8 cellular contexts compared by ENCODE assay signal in genomic region chr11:6362868-6363678, GRCh38. TPM values are rescaled to one million over a fixed set of nuclear protein-coding genes. Genes with fewer than 3 reads are reported as not detected.
DNase-seq lines count a peak whose midpoint lies in the region; ATAC-seq and TF ChIP-seq lines count a peak whose summit lies in the region.

No MANE protein-coding gene starts in this region.

- no peak overlapping the region for H3K4me2 ChIP-seq in Karpas-422 (ENCODE audit: low read depth, low read length, poor library complexity, severe bottlenecking)

- TF ChIP-seq CTCF in RWPE2 (IDR thresholded peaks at IDR 0.05; ENCODE audit: poor library complexity, severe bottlenecking) (peak; percentile 92), glutamatergic neuron (IDR thresholded peaks at IDR 0.05; ENCODE audit: partially characterized antibody, unreplicated experiment) (peak; percentile 61), upper lobe of left lung (IDR thresholded peaks at IDR 0.05) (peak; percentile 64 to 91 (median 80))

- no peak overlapping the region for H3K9ac ChIP-seq in Karpas-422 (ENCODE audit: low read length)

- H4K20me1 ChIP-seq in Karpas-422 (ENCODE audit: insufficient read depth, low read depth, low read length), result no peaks in the 10 kb centered on the region

- no peaks in the 10 kb centered on the region for H3K79me2 ChIP-seq in Karpas-422 (ENCODE audit: low read length)

- no peak overlapping the region for H3K27ac Mint-ChIP-seq in glutamatergic neuron (ENCODE audit: unreplicated experiment)

- DNase-seq in Daoy (ENCODE audit: low read depth), result peak; percentile 79
- DNase-seq in Karpas-422, result peak; percentile 88
- DNase-seq in RWPE2 (ENCODE audit: low spot score), result peak; percentile 62
- peak; percentile 75 for DNase-seq in activated naive CD4-positive, alpha-beta T cell treated with Interleukin-2 at 50 U/mL for 16 hours
- peak; percentile 87 for DNase-seq in glutamatergic neuron
- DNase-seq in pons (ENCODE audit: low spot score), result peak; percentile 79
- peak in 1 of 2 donors; percentile 83 for DNase-seq in upper lobe of left lung

- H3K4me3 Mint-ChIP-seq in glutamatergic neuron (ENCODE audit: unreplicated experiment), result no peak overlapping the region

- H2AFZ ChIP-seq in Karpas-422 (ENCODE audit: low read length), result no peak overlapping the region

- no peaks in the 10 kb centered on the region for H3K4me1 Mint-ChIP-seq in glutamatergic neuron (ENCODE audit: low read depth, unreplicated experiment)

- H3K27me3 ChIP-seq in Karpas-422 (ENCODE audit: low read length) (no peaks in the 10 kb centered on the region), RWPE2 (ENCODE audit: insufficient read depth, poor library complexity, severe bottlenecking) (no peaks in the 10 kb centered on the region), upper lobe of left lung (no peaks in the 10 kb centered on the region)

- no peaks in the 10 kb centered on the region for H3K9me3 Mint-ChIP-seq in glutamatergic neuron (ENCODE audit: unreplicated experiment)

- ATAC-seq in GM21619 (IDR thresholded peaks at IDR 0.05; ENCODE audit: unreplicated experiment), result peak; percentile 95
- ATAC-seq in RWPE2 (ENCODE audit: low read depth), result peak; percentile 96
- ATAC-seq in upper lobe of left lung (ENCODE audit: low FRiP score in 2 of 2), result peak; percentile 94 to 95

- no peaks in the 10 kb centered on the region for H3K4me1 ChIP-seq in Karpas-422 (ENCODE audit: low read length)
- H3K4me1 ChIP-seq in RWPE2 (ENCODE audit: insufficient read depth, poor library complexity, severe bottlenecking), result no peaks in the 10 kb centered on the region
- peaks cover 0 to 6% (median 0%) of the 10 kb centered on the region in 4 donors for H3K4me1 ChIP-seq in upper lobe of left lung

- peaks cover 3% of the 10 kb centered on the region for H3K27me3 Mint-ChIP-seq in glutamatergic neuron (ENCODE audit: unreplicated experiment)

- H3K36me3 Mint-ChIP-seq in glutamatergic neuron (ENCODE audit: unreplicated experiment), result no peaks in the 10 kb centered on the region

- no peaks in the 10 kb centered on the region for H3K9me3 ChIP-seq in Karpas-422 (ENCODE audit: low read length)
- H3K9me3 ChIP-seq in RWPE2 (ENCODE audit: severe bottlenecking), result no peaks in the 10 kb centered on the region
- no peaks in the 10 kb centered on the region for H3K9me3 ChIP-seq in upper lobe of left lung

- H3K36me3 ChIP-seq in Karpas-422 (ENCODE audit: insufficient read depth, low read length) (no peaks in the 10 kb centered on the region), RWPE2 (ENCODE audit: low read depth) (no peaks in the 10 kb centered on the region), upper lobe of left lung (no peaks in the 10 kb centered on the region)

- TF ChIP-seq POLR2A in upper lobe of left lung (IDR thresholded peaks at IDR 0.05), result no peak

- 67 to 100% methylated on average over 1 to 6 of the region's 6 CpGs for WGBS in upper lobe of left lung, 2 donors

- H3K9me2 ChIP-seq in Karpas-422 (replicated peaks; ENCODE audit: insufficient read depth, low read length), result no peaks in the 10 kb centered on the region

- H3K4me3 ChIP-seq in Karpas-422 (ENCODE audit: low read length) (no peak overlapping the region), RWPE2 (ENCODE audit: severe bottlenecking) (no peak overlapping the region), upper lobe of left lung (no peak overlapping the region)

- H3K27ac ChIP-seq in Karpas-422 (ENCODE audit: low read length) (no peak overlapping the region), RWPE2 (ENCODE audit: poor library complexity, severe bottlenecking) (no peak overlapping the region), upper lobe of left lung (peak overlapping the region in 1 of 4 donors; percentile 52)

- TF ChIP-seq EP300 in upper lobe of left lung (IDR thresholded peaks at IDR 0.05), result no peak

RNA-seq across cellular contexts. Expression of gene SMPD1, which starts 27.2 kb away (rescaled TPM):
- total RNA-seq in Daoy (2014; rRNA removed; shearing (Covaris generic)), result 7.5 and 10.9 TPM in 2 replicates
- total RNA-seq in Karpas-422 (2014; rRNA removed; shearing (Covaris generic); ENCODE audit: low replicate concordance), result 2.3 and 2.9 TPM in 2 replicates
- 38.5 TPM for total RNA-seq in glutamatergic neuron (ENCODE audit: unreplicated experiment)
- 10 to 100 TPM; 25.3 to 62.9 (median 53.9) TPM for total RNA-seq in upper lobe of left lung

RNA-seq across cellular contexts. Expression of gene CAVIN3, which starts 42.8 kb away (rescaled TPM):
- 173 and 189 TPM in 2 replicates for total RNA-seq in Daoy (2014; rRNA removed; shearing (Covaris generic))
- not detected in 2 replicates for total RNA-seq in Karpas-422 (2014; rRNA removed; shearing (Covaris generic); ENCODE audit: low replicate concordance)
- total RNA-seq in glutamatergic neuron (ENCODE audit: unreplicated experiment) (5.9 TPM), upper lobe of left lung (100 to 1,000 TPM in 2 of 6 donors, 10 to 100 TPM in 4; 45.1 to 173 (median 65.8) TPM)

RNA-seq across cellular contexts. Expression of gene APBB1, which starts 55.8 kb away (rescaled TPM):
- 6.2 and 6.7 TPM in 2 replicates for total RNA-seq in Daoy (2014; rRNA removed; shearing (Covaris generic))
- not detected in 2 replicates for total RNA-seq in Karpas-422 (2014; rRNA removed; shearing (Covaris generic); ENCODE audit: low replicate concordance)
- total RNA-seq in glutamatergic neuron (ENCODE audit: unreplicated experiment) (142 TPM), upper lobe of left lung (10 to 100 TPM; 30.4 to 66.8 (median 40.0) TPM)
